Comparison of ENCODE assay signal across 8 cellular contexts in the genomic region with DNA sequence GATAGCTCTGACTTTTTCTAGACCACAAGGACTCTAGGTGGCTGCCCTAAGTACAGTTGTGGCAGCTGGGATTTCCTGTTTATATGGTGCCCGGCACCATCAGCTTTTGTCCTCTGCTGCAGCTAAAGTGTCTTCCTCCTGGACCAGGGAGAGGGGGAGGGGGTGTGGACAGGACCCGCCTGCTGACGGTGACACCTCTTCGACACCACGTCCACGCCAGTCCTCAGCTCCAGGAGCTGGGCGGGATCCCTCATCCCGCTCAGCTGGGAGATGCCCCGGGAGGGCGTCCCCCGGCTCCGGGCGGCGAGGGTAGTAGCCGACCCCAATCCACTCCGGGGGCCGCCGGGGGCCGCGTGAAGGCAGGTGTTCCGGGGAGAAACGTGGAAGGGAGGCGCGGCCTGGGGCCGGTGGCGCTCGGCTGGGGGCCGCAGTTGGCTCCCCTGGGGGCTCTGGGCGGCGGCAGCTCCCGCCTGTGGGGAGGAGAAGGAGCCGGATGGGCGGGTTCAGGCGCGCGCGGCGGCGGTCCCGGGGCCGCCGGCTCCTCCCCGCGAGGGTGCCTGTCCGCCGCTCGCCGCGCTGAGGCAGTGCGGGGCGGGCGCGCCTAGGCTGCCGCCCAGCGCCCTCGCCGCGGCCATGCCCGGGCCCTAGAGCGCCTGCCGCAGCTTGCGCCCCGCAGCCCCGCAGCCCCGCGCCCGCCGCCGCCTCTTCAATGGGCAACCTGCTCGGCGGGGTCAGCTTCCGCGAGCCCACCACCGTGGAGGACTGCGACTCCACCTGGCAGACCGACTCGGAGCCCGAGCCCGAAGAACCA. TPM values are rescaled to one million over a fixed set of nuclear protein-coding genes. Genes with fewer than 3 reads are reported as not detected.
A peak's percentile ranks its signal among the peaks of the same experiment; 100 is the strongest.
DNase-seq lines count a peak whose midpoint lies in the region; ATAC-seq, FAIRE-seq and TF ChIP-seq lines count a peak whose summit lies in the region.

Gene OGFRL1 (plus strand): TSS at position 584 of the 811 bp plus-strand sequence. CDS start 126 bp downstream, at position 710.

- H4K20me1 ChIP-seq in keratinocyte (ENCODE audit: control insufficient read depth, extremely low read depth, insufficient read depth, low read length), result no peaks in the 10 kb centered on the region

- peak within 1 kb of the TSS; percentile 95 for H3K4me2 ChIP-seq in keratinocyte (ENCODE audit: control insufficient read depth, extremely low read depth, insufficient read depth, low read depth, low read length)

- no peaks in the 10 kb centered on the region for H3K27me3 ChIP-seq in keratinocyte (ENCODE audit: control insufficient read depth, extremely low read depth, insufficient read depth, low read length)

- no peaks in the 10 kb centered on the region for H3K27me3 Mint-ChIP-seq in central memory CD8-positive, alpha-beta T cell

- peak within 1 kb of the TSS; percentile 83 for H3K4me3 Mint-ChIP-seq in central memory CD8-positive, alpha-beta T cell

- H3K27ac Mint-ChIP-seq in central memory CD8-positive, alpha-beta T cell (ENCODE audit: low read depth), result peak within 1 kb of the TSS; percentile 84

- H3K9me3 ChIP-seq in keratinocyte (ENCODE audit: control insufficient read depth, low read depth, low read length), result no peaks in the 10 kb centered on the region

- peak within 1 kb of the TSS; percentile 78 for H2AFZ ChIP-seq in keratinocyte (ENCODE audit: control insufficient read depth, low read length)

- peaks cover 5% of the 10 kb centered on the region for H3K36me3 Mint-ChIP-seq in central memory CD8-positive, alpha-beta T cell (ENCODE audit: insufficient read depth)

- H3K4me3 ChIP-seq in keratinocyte (ENCODE audit: control insufficient read depth in 2 of 3, extremely low read depth in 1 of 3, insufficient read depth in 2 of 3, low read depth in 1 of 3, low read length in 3 of 3), result peak within 1 kb of the TSS; percentile 62 to 77 (median 73)

- dilution Hi-C loops in keratinocyte (cut with MboI; ENCODE audit: extremely low pct_ligation_motif_present, low sequenced_read_pairs), result no loop called here

- ATAC-seq in GM18907 (IDR thresholded peaks at IDR 0.05; ENCODE audit: unreplicated experiment), result peak; percentile 85
- ATAC-seq in HG03108 (IDR thresholded peaks at IDR 0.05; ENCODE audit: unreplicated experiment), result peak; percentile 84
- ATAC-seq in central memory CD8-positive, alpha-beta T cell (replicated peaks; ENCODE audit: extremely low read depth, poor library complexity, severe bottlenecking), result peak; percentile 91

- no peaks in the 10 kb centered on the region for H3K36me3 ChIP-seq in keratinocyte (ENCODE audit: control insufficient read depth in 2 of 2, extremely low read depth in 1 of 2, insufficient read depth in 2 of 2, low read length in 2 of 2)

- H3K9me1 ChIP-seq in keratinocyte (ENCODE audit: control insufficient read depth, extremely low read depth, insufficient read depth, low read length), result no peaks in the 10 kb centered on the region

- H3K27ac ChIP-seq in keratinocyte (ENCODE audit: control insufficient read depth, insufficient read depth, low read length), result peak within 1 kb of the TSS; percentile 21

- FAIRE-seq in keratinocyte (lab: Jason Lieb, UNC), result no peak

- no peaks in the 10 kb centered on the region for H3K9me3 Mint-ChIP-seq in central memory CD8-positive, alpha-beta T cell

- peak in 1 of 3 experiments; percentile 52 for TF ChIP-seq CTCF in keratinocyte (optimal IDR thresholded peaks at IDR 0.05 in 1 of 3, IDR thresholded peaks at IDR 0.05 in 1 of 3, conservative IDR thresholded peaks at IDR 0.05 in 1 of 3; ENCODE audit: extremely low read depth in 1 of 3, insufficient read depth in 2 of 3, low read length in 3 of 3)

- H3K9ac ChIP-seq in keratinocyte (ENCODE audit: control insufficient read depth, extremely low read depth, insufficient read depth, low read length), result peak within 1 kb of the TSS; percentile 76

- peaks cover 10% of the 10 kb centered on the region for H3K79me2 ChIP-seq in keratinocyte (ENCODE audit: control insufficient read depth, insufficient read depth, low read length)

- peaks cover 44% of the 10 kb centered on the region for H3K4me1 Mint-ChIP-seq in central memory CD8-positive, alpha-beta T cell

- DNase-seq in AG08395 (ENCODE audit: low spot score), result peak; percentile 92
- DNase-seq in NCI-H2227 treated with DMSO at 0.1 percent for 48 hours (lab: John Stamatoyannopoulos, UW), result peak; percentile 75
- peak; percentile 14 to 50 (median 32) for DNase-seq in activated CD4-positive, CD25-positive, alpha-beta regulatory T cell (lab: John Stamatoyannopoulos, UW)
- peak; percentile 61 for DNase-seq in central memory CD8-positive, alpha-beta T cell (ENCODE audit: low spot score in 2 of 2)
- DNase-seq in keratinocyte (ENCODE audit: low read depth, low spot score), result no peak
- DNase-seq in stimulated activated CD4-positive, alpha-beta T cell treated with anti-CD3 and anti-CD28 coated beads, Interleukin-12 subunit alpha, Interleukin-12 subunit beta, amount 100 ng/mL, for 48 hours (ENCODE audit: low read depth in 2 of 3, low spot score in 1 of 3), result peak; percentile 13 to 45 (median 32)

- peaks cover 32% of the 10 kb centered on the region for H3K4me1 ChIP-seq in keratinocyte (ENCODE audit: control insufficient read depth, extremely low read depth, insufficient read depth, low read length)

RNA-seq across cellular contexts. Expression of gene OGFRL1, which starts in this region (rescaled TPM):
- polyA plus RNA-seq in keratinocyte, result 5.6 to 9.3 TPM (median 6.7 TPM) in 3 replicates
- polyA plus RNA-seq in keratinocyte (2011; ENCODE audit: low read depth), result 5.3 TPM
- 5.7 and 9.8 TPM in 2 replicates for polyA plus RNA-seq in keratinocyte (2011; cell fraction: cytosol; rRNA removed)
- 4.8 and 6.4 TPM in 2 replicates for polyA plus RNA-seq in keratinocyte (2011; cell fraction: nucleus; rRNA removed)
- polyA plus RNA-seq in keratinocyte (2012; ENCODE audit: low replicate concordance), result 6.1 and 6.4 TPM in 2 replicates
- 2.7 to 7.8 TPM (median 5.3 TPM) in 3 replicates for polyA minus RNA-seq in keratinocyte
- polyA minus RNA-seq in keratinocyte (2011; cell fraction: cytosol; rRNA and poly(A)+ RNA removed), result 8.2 TPM
- 5.8 and 9.4 TPM in 2 replicates for polyA minus RNA-seq in keratinocyte (2011; cell fraction: nucleus; rRNA and poly(A)+ RNA removed)
